ENCODE assay signal across 1 cellular context in the genomic region with DNA sequence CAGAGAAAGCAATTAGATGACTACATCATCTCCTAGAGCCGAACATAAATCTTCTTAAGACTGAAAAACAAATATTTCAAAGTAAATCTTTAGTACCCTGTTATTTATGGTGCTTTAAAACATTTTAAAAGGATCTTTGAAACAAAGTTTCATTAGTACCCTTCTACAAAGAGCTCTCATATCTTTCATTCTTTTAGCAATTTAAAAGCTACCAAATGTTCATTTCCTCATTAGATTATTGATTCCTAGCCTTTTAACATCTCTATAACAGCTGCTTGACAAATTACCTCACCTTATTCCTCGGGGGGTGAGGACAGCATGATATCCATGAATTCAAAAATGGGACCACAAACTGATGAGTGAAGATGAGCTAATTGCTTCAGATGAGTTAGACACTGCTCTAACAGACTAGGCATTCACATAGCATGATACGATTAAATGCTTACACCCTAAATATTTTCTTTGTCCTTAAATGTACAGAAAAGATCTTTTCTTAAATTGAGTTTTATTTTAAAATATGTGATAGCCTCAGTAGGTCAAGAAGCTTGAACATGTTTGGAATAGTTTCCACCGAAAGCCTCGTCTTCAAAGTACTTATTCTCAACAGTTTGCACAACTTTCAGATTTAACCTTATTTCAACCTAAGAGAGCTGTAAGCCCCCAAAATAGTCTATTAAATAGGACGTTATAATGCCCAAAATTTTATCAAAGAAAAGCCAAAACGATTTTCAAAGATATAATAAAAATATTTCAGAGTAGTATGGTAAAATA.
TF ChIP-seq lines count a peak whose summit lies in the region.

No MANE protein-coding gene starts in this region.

TF ChIP-seq in GM23338, 12 proteins besides CTCF, POLR2A, EP300 and RAD21 (continued from another document):
- TF ChIP-seq, protein P1, sequence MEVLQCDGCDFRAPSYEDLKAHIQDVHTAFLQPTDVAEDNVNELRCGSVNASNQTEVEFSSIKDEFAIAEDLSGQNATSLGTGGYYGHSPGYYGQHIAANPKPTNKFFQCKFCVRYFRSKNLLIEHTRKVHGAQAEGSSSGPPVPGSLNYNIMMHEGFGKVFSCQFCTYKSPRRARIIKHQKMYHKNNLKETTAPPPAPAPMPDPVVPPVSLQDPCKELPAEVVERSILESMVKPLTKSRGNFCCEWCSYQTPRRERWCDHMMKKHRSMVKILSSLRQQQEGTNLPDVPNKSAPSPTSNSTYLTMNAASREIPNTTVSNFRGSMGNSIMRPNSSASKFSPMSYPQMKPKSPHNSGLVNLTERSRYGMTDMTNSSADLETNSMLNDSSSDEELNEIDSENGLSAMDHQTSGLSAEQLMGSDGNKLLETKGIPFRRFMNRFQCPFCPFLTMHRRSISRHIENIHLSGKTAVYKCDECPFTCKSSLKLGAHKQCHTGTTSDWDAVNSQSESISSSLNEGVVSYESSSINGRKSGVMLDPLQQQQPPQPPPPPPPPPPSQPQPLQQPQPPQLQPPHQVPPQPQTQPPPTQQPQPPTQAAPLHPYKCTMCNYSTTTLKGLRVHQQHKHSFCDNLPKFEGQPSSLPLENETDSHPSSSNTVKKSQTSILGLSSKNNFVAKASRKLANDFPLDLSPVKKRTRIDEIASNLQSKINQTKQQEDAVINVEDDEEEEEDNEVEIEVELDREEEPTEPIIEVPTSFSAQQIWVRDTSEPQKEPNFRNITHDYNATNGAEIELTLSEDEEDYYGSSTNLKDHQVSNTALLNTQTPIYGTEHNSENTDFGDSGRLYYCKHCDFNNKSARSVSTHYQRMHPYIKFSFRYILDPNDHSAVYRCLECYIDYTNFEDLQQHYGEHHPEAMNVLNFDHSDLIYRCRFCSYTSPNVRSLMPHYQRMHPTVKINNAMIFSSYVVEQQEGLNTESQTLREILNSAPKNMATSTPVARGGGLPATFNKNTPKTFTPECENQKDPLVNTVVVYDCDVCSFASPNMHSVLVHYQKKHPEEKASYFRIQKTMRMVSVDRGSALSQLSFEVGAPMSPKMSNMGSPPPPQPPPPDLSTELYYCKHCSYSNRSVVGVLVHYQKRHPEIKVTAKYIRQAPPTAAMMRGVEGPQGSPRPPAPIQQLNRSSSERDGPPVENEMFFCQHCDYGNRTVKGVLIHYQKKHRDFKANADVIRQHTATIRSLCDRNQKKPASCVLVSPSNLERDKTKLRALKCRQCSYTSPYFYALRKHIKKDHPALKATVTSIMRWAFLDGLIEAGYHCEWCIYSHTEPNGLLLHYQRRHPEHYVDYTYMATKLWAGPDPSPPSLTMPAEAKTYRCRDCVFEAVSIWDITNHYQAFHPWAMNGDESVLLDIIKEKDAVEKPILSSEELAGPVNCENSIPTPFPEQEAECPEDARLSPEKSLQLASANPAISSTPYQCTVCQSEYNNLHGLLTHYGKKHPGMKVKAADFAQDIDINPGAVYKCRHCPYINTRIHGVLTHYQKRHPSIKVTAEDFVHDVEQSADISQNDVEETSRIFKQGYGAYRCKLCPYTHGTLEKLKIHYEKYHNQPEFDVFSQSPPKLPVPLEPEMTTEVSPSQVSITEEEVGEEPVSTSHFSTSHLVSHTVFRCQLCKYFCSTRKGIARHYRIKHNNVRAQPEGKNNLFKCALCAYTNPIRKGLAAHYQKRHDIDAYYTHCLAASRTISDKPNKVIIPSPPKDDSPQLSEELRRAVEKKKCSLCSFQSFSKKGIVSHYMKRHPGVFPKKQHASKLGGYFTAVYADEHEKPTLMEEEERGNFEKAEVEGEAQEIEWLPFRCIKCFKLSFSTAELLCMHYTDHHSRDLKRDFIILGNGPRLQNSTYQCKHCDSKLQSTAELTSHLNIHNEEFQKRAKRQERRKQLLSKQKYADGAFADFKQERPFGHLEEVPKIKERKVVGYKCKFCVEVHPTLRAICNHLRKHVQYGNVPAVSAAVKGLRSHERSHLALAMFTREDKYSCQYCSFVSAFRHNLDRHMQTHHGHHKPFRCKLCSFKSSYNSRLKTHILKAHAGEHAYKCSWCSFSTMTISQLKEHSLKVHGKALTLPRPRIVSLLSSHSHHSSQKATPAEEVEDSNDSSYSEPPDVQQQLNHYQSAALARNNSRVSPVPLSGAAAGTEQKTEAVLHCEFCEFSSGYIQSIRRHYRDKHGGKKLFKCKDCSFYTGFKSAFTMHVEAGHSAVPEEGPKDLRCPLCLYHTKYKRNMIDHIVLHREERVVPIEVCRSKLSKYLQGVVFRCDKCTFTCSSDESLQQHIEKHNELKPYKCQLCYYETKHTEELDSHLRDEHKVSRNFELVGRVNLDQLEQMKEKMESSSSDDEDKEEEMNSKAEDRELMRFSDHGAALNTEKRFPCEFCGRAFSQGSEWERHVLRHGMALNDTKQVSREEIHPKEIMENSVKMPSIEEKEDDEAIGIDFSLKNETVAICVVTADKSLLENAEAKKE (CRISPR knock-in tag; IDR thresholded peaks at IDR 0.05) = no peak
- TF ChIP-seq POLR2AphosphoS5 (IDR thresholded peaks at IDR 0.05; ENCODE audit: low read depth) (no peak), ZNF114 (CRISPR knock-in tag; IDR thresholded peaks at IDR 0.05) (no peak), EZH2phosphoT487 (IDR thresholded peaks at IDR 0.05; ENCODE audit: unreplicated experiment) (no peak), CREB1 (CRISPR knock-in tag; IDR thresholded peaks at IDR 0.05; ENCODE audit: low read depth) (no peak), ZNF331 (CRISPR knock-in tag; IDR thresholded peaks at IDR 0.05; ENCODE audit: low read depth) (no peak), STAT1 (IDR thresholded peaks at IDR 0.05; ENCODE audit: unreplicated experiment) (no peak), NANOG (IDR thresholded peaks at IDR 0.05; ENCODE audit: borderline replicate concordance) (no peak)
- TF ChIP-seq, protein P2, sequence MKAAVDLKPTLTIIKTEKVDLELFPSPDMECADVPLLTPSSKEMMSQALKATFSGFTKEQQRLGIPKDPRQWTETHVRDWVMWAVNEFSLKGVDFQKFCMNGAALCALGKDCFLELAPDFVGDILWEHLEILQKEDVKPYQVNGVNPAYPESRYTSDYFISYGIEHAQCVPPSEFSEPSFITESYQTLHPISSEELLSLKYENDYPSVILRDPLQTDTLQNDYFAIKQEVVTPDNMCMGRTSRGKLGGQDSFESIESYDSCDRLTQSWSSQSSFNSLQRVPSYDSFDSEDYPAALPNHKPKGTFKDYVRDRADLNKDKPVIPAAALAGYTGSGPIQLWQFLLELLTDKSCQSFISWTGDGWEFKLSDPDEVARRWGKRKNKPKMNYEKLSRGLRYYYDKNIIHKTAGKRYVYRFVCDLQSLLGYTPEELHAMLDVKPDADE (IDR thresholded peaks at IDR 0.05) = no peak
- TF ChIP-seq, protein P3, sequence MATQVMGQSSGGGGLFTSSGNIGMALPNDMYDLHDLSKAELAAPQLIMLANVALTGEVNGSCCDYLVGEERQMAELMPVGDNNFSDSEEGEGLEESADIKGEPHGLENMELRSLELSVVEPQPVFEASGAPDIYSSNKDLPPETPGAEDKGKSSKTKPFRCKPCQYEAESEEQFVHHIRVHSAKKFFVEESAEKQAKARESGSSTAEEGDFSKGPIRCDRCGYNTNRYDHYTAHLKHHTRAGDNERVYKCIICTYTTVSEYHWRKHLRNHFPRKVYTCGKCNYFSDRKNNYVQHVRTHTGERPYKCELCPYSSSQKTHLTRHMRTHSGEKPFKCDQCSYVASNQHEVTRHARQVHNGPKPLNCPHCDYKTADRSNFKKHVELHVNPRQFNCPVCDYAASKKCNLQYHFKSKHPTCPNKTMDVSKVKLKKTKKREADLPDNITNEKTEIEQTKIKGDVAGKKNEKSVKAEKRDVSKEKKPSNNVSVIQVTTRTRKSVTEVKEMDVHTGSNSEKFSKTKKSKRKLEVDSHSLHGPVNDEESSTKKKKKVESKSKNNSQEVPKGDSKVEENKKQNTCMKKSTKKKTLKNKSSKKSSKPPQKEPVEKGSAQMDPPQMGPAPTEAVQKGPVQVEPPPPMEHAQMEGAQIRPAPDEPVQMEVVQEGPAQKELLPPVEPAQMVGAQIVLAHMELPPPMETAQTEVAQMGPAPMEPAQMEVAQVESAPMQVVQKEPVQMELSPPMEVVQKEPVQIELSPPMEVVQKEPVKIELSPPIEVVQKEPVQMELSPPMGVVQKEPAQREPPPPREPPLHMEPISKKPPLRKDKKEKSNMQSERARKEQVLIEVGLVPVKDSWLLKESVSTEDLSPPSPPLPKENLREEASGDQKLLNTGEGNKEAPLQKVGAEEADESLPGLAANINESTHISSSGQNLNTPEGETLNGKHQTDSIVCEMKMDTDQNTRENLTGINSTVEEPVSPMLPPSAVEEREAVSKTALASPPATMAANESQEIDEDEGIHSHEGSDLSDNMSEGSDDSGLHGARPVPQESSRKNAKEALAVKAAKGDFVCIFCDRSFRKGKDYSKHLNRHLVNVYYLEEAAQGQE (IDR thresholded peaks at IDR 0.05; ENCODE audit: unreplicated experiment) = no peak
TF ChIP-seq in GM23338: peak in this region for 0.
